9 cellular contexts compared by ENCODE assay signal in genomic region chr20:11267131-11267761, GRCh38.
A peak's percentile ranks its signal among the peaks of the same experiment; 100 is the strongest.
DNase-seq lines count a peak whose midpoint lies in the region; ATAC-seq, FAIRE-seq and TF ChIP-seq lines count a peak whose summit lies in the region.
"Had no signal": no experiment of that assay in that cellular context is flagged by ENCODE, and none has a peak within 500 bp of the region (broad histone marks: within the 10 kb centered on the region; RNA-seq: fewer than 3 reads in every experiment).

No MANE protein-coding gene starts in this region.

- no peak for TF ChIP-seq CTCF in astrocyte (IDR thresholded peaks at IDR 0.05; ENCODE audit: insufficient read depth, low read depth, low read length)

- peak; percentile 96 for FAIRE-seq in astrocyte (lab: Jason Lieb, UNC)

- ATAC-seq in GM19463 (IDR thresholded peaks at IDR 0.05; ENCODE audit: unreplicated experiment): peak; percentile 84

- peaks cover 12% of the 10 kb centered on the region for H3K27me3 ChIP-seq in astrocyte (ENCODE audit: insufficient read depth, low read length)

- H3K4me3 Mint-ChIP-seq in astrocyte (ENCODE audit: unreplicated experiment): no peak overlapping the region
- H3K4me3 Mint-ChIP-seq: dendritic cell treated with granulocyte-macrophage colony-stimulating factor and Interleukin-4, amounts not matched to agents 40 ng/mL and 50 ng/mL, for 4 days had no signal

- peak overlapping the region; percentile 66 for H3K4me2 ChIP-seq in astrocyte (ENCODE audit: low read length)

- H3K9me3 Mint-ChIP-seq in astrocyte (ENCODE audit: unreplicated experiment): no peaks in the 10 kb centered on the region
- H3K9me3 Mint-ChIP-seq: dendritic cell treated with granulocyte-macrophage colony-stimulating factor and Interleukin-4, amounts not matched to agents 40 ng/mL and 50 ng/mL, for 4 days had no signal

- no peaks in the 10 kb centered on the region for H3K36me3 Mint-ChIP-seq in astrocyte (ENCODE audit: low read depth, unreplicated experiment)

- no peak overlapping the region for H3K4me3 ChIP-seq in astrocyte (ENCODE audit: insufficient read depth, low read depth, low read length)

- no peak overlapping the region for H2AFZ ChIP-seq in astrocyte (ENCODE audit: low read depth, low read length)

- peaks cover 21% of the 10 kb centered on the region for H3K4me1 ChIP-seq in astrocyte (ENCODE audit: insufficient read depth, low read length)

- no peaks in the 10 kb centered on the region for H3K27me3 Mint-ChIP-seq in astrocyte (ENCODE audit: low read depth, unreplicated experiment)

- H3K9me3 ChIP-seq in astrocyte (ENCODE audit: insufficient read depth, low read depth, low read length): no peaks in the 10 kb centered on the region

- H3K36me3 ChIP-seq in astrocyte (ENCODE audit: insufficient read depth, low read length): no peaks in the 10 kb centered on the region

- H3K79me2 ChIP-seq in astrocyte (ENCODE audit: insufficient read depth, low read length): no peaks in the 10 kb centered on the region

- peak; percentile 96 for DNase-seq in AG08395 (ENCODE audit: low spot score)
- DNase-seq in HuH-7.5 (ENCODE audit: low spot score): peak; percentile 83
- peak; percentile 97 for DNase-seq in astrocyte (ENCODE audit: low read depth)
- peak; percentile 78 for DNase-seq in iPS-NIHi7 (ENCODE audit: extremely low spot score)
- DNase-seq in stromal cell of bone marrow (ENCODE audit: low read depth): peak; percentile 88
- DNase-seq in NCI-H1092 (lab: John Stamatoyannopoulos, UW): no peak
- no peak for DNase-seq in stimulated activated naive CD4-positive, alpha-beta T cell (lab: John Stamatoyannopoulos, UW)

- peak overlapping the region; percentile 84 for H3K27ac ChIP-seq in astrocyte (ENCODE audit: low read depth, low read length)

- peaks cover 56% of the 10 kb centered on the region for H3K4me1 Mint-ChIP-seq in astrocyte (ENCODE audit: low read depth, unreplicated experiment)

- peak overlapping the region; percentile 60 for H3K27ac Mint-ChIP-seq in astrocyte (ENCODE audit: unreplicated experiment)
- H3K27ac Mint-ChIP-seq: dendritic cell treated with granulocyte-macrophage colony-stimulating factor and Interleukin-4, amounts not matched to agents 40 ng/mL and 50 ng/mL, for 4 days had no signal

- no peaks in the 10 kb centered on the region for H4K20me1 ChIP-seq in astrocyte (ENCODE audit: insufficient read depth, low read length)

- peak overlapping the region; percentile 48 for H3K9ac ChIP-seq in astrocyte (ENCODE audit: low read length)

Comparison
In these comparisons a context has a peak if more than half of its experiments do, and no peak if none do; other contexts are left out.
1. DNase-seq: peak in AG08395 (single experiment), HuH-7.5 (single experiment), astrocyte (single experiment), iPS-NIHi7 (single experiment) and stromal cell of bone marrow (single experiment); none in NCI-H1092 (single experiment) and stimulated activated naive CD4-positive, alpha-beta T cell (0 of 6).